ENCODE assay signal across 8 cellular contexts in the genomic region with DNA sequence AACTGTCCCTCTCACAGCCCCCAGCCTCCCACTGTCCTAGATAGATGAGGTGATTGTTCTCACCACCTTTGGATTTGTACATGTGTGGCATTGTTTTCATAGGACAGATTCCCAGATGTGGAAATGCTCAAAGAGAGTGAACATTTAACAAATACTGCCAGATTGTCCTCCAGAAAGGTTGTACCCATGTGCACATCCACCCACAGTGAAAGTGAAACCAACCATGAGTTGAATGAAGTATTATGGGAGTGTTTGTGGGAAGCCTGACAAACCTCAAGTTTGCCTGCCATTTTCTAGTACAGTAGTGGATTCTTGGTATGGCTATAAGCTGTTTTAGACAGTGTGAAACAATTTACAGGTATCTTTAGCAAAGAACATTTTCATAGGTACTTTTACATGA. TPM values are rescaled to one million over a fixed set of nuclear protein-coding genes. Genes with fewer than 3 reads are reported as not detected.
DNase-seq lines count a peak whose midpoint lies in the region; ATAC-seq and TF ChIP-seq lines count a peak whose summit lies in the region.

No MANE protein-coding gene starts in this region.

- ATAC-seq in GM18520 (IDR thresholded peaks at IDR 0.05; ENCODE audit: unreplicated experiment): peak; percentile 62
- peak; percentile 70 for ATAC-seq in HG02885 (IDR thresholded peaks at IDR 0.05; ENCODE audit: poor library complexity, unreplicated experiment)
- peak; percentile 78 for ATAC-seq in activated CD8-positive, alpha-beta T cell treated with anti-CD3 and anti-CD28 coated beads for 36 hours
- ATAC-seq in lung (ENCODE audit: insufficient read depth, low FRiP score): peak; percentile 65
- ATAC-seq in HG03095 (IDR thresholded peaks at IDR 0.05; ENCODE audit: unreplicated experiment): no peak
- no peak for ATAC-seq in GM21528 (IDR thresholded peaks at IDR 0.05; ENCODE audit: low FRiP score, unreplicated experiment)

- H3K27me3 ChIP-seq in lung (ENCODE audit: control insufficient read depth, insufficient read depth): no peaks in the 10 kb centered on the region

- no peak overlapping the region for H3K4me3 ChIP-seq in lung

- H3K4me3 Mint-ChIP-seq in activated CD8-positive, alpha-beta T cell treated with anti-CD3 and anti-CD28 coated beads for 36 hours: peak overlapping the region; percentile 33

- peaks cover 2% of the 10 kb centered on the region for H3K36me3 Mint-ChIP-seq in activated CD8-positive, alpha-beta T cell treated with anti-CD3 and anti-CD28 coated beads for 36 hours (ENCODE audit: low read depth)

- DNase-seq in activated CD8-positive, alpha-beta T cell treated with anti-CD3 and anti-CD28 coated beads for 36 hours: peak; percentile 48
- no peak for DNase-seq in lung (ENCODE audit: low spot score)
- no peak for DNase-seq in OCI-M2 (lab: John Stamatoyannopoulos, UW; ENCODE audit: unreplicated experiment)
- DNase-seq in NCI-H2081 (lab: John Stamatoyannopoulos, UW): no peak

- peak overlapping the region; percentile 75 for H3K27ac Mint-ChIP-seq in activated CD8-positive, alpha-beta T cell treated with anti-CD3 and anti-CD28 coated beads for 36 hours

- intact Hi-C loops in activated CD8-positive, alpha-beta T cell treated with anti-CD3 and anti-CD28 coated beads for 36 hours (cut with micrococcal nuclease): no loop called here

- H3K9me3 ChIP-seq in lung (ENCODE audit: control insufficient read depth in 2 of 2, insufficient read depth in 1 of 2, low read length in 1 of 2): no peaks in the 10 kb centered on the region

- H3K4me1 ChIP-seq in lung (ENCODE audit: control insufficient read depth in 2 of 2, insufficient read depth in 2 of 2, low read length in 2 of 2): peaks cover 0 to 6% of the 10 kb centered on the region in 2 donors

- H3K27me3 Mint-ChIP-seq in activated CD8-positive, alpha-beta T cell treated with anti-CD3 and anti-CD28 coated beads for 36 hours: no peaks in the 10 kb centered on the region

- peak overlapping the region in 1 of 2 donors; percentile 22 for H3K27ac ChIP-seq in lung (ENCODE audit: low read depth in 1 of 2, low read length in 1 of 2)

- CTCF ChIA-PET in activated CD8-positive, alpha-beta T cell treated with anti-CD3 and anti-CD28 coated beads for 36 hours (lab: Charles Lee): interaction anchor here (0.8 kb wide), 1 partner anchor 43 kb away, joined by 3 read pairs; no protein-coding TSS in a partner anchor

- H3K9me3 Mint-ChIP-seq in activated CD8-positive, alpha-beta T cell treated with anti-CD3 and anti-CD28 coated beads for 36 hours: peaks cover 2% of the 10 kb centered on the region

- H3K36me3 ChIP-seq in lung (ENCODE audit: control insufficient read depth in 2 of 2, insufficient read depth in 2 of 2, low read length in 2 of 2): no peaks in the 10 kb centered on the region

- no peak for TF ChIP-seq CTCF in activated CD8-positive, alpha-beta T cell treated with anti-CD3 and anti-CD28 coated beads for 36 hours (IDR thresholded peaks at IDR 0.05)
- no peak for TF ChIP-seq CTCF in lung (IDR thresholded peaks at IDR 0.05; ENCODE audit: control extremely low read depth, extremely low read depth)

- POLR2A ChIA-PET in activated CD8-positive, alpha-beta T cell treated with anti-CD3 and anti-CD28 coated beads for 36 hours (lab: Charles Lee): no interaction called here

- H3K4me1 Mint-ChIP-seq in activated CD8-positive, alpha-beta T cell treated with anti-CD3 and anti-CD28 coated beads for 36 hours (ENCODE audit: low read depth): peaks cover 24% of the 10 kb centered on the region

RNA-seq across cellular contexts. Expression of a gene that starts 42.7 kb away (rescaled TPM):
- total RNA-seq in activated CD8-positive, alpha-beta T cell treated with anti-CD3 and anti-CD28 coated beads for 36 hours: 1 to 10 TPM; 3.5 to 4.9 TPM
- total RNA-seq in lung: 10 to 100 TPM; 22.8 to 29.4 TPM
- polyA plus RNA-seq in lung: 1 to 10 TPM; 4.4 to 9.2 TPM

Comparison
In these comparisons a context has a peak if more than half of its experiments do, and no peak if none do; other contexts are left out.
1. ATAC-seq: peak in GM18520 (single experiment), HG02885 (single experiment), activated CD8-positive, alpha-beta T cell treated with anti-CD3 and anti-CD28 coated beads for 36 hours (single experiment) and lung (single experiment); none in HG03095 (single experiment) and GM21528 (single experiment).
2. RNA of a gene that starts 42.7 kb away (total RNA-seq): 22.8 to 29.4 TPM in lung; 3.5 to 4.9 TPM in activated CD8-positive, alpha-beta T cell treated with anti-CD3 and anti-CD28 coated beads for 36 hours; every median in the first group is over 4 times any median in the second.